Comparison of ENCODE assay signal across 8 cellular contexts in the genomic region with DNA sequence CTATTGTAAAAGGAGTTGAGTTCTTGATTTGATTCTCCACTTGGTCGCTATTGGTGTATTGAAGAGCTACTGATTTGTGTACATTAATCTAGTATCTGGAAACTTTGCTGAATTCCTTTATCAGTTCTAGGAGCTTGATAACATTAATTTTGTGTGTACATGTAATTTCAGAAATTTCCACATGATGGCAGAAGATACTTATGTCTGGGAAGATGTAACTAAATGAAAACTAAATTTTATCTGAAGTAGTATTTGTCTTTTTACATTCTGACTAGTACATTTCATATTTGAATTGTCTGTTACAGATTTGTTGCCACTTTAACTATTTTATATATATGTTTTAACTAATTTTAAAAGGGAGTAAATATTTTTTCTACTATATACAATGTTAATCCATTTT. TPM values are rescaled to one million over a fixed set of nuclear protein-coding genes. Genes with fewer than 3 reads are reported as not detected.
A peak's percentile ranks its signal among the peaks of the same experiment; 100 is the strongest.
DNase-seq lines count a peak whose midpoint lies in the region; ATAC-seq, FAIRE-seq and TF ChIP-seq lines count a peak whose summit lies in the region.

No MANE protein-coding gene starts in this region.

- no peak for TF ChIP-seq POLR2A in heart left ventricle (IDR thresholded peaks at IDR 0.05)

- H3K9me3 ChIP-seq in heart left ventricle (peaks cover 0 to 19% (median 8%) of the 10 kb centered on the region in 12 donors), parathyroid adenoma (ENCODE audit: control insufficient read depth, low read length) (no peaks in the 10 kb centered on the region)

- ATAC-seq in heart left ventricle (no peak), Right ventricle myocardium inferior (no peak), HG03460 (IDR thresholded peaks at IDR 0.05; ENCODE audit: unreplicated experiment) (no peak)

- no peak overlapping the region for H3K4me2 ChIP-seq in parathyroid adenoma (ENCODE audit: low read length)

- intact Hi-C loops in heart left ventricle (cut with DNase I) = no loop called here
- intact Hi-C loops in Right ventricle myocardium inferior (cut with DNase I) = no loop called here

- FAIRE-seq in colon (lab: Jason Lieb, UNC) = peak; percentile 43

- H3K9ac ChIP-seq in parathyroid adenoma = no peak overlapping the region

- POLR2A ChIA-PET in HEK293T (lab: Yijun Ruan, JAX) = no interaction called here

- H2AFZ ChIP-seq in parathyroid adenoma = no peak overlapping the region

- TF ChIP-seq CTCF in heart left ventricle (IDR thresholded peaks at IDR 0.05) (peak in 10 of 12 donors; percentile 19 to 50 (median 38)), parathyroid adenoma (IDR thresholded peaks at IDR 0.05) (peak; percentile 53)

- peaks cover 2% of the 10 kb centered on the region for H3K79me2 ChIP-seq in parathyroid adenoma

- H3K4me1 ChIP-seq in heart left ventricle = no peaks in the 10 kb centered on the region
- no peaks in the 10 kb centered on the region for H3K4me1 ChIP-seq in parathyroid adenoma

- CTCF ChIA-PET in HEK293T (lab: Yijun Ruan, JAX) = interaction anchor here (0.7 kb wide), 1 partner anchor 1170 kb away, joined by 3 read pairs; no protein-coding TSS in a partner anchor

- 68 to 80% (median 75%) methylated on average over 1 of the region's 1 CpG for WGBS in heart left ventricle, 4 donors

- H3K27ac ChIP-seq in heart left ventricle = no peak overlapping the region
- no peak overlapping the region for H3K27ac ChIP-seq in parathyroid adenoma

- H3K4me3 ChIP-seq in heart left ventricle (no peak overlapping the region), parathyroid adenoma (ENCODE audit: low read depth, low read length) (no peak overlapping the region)

- no peak for DNase-seq in heart left ventricle
- no peak for DNase-seq in Right ventricle myocardium inferior (ENCODE audit: missing footprints)
- peak; percentile 62 for DNase-seq in NCI-H2227 treated with DMSO at 0.1 percent for 48 hours (lab: John Stamatoyannopoulos, UW)
- DNase-seq in HEK293T (ENCODE audit: extremely low spot score) = no peak
- no peak for DNase-seq in occipital lobe (lab: John Stamatoyannopoulos, UW)

- H3K36me3 ChIP-seq in heart left ventricle (peaks cover 0 to 3% (median 0%) of the 10 kb centered on the region in 9 donors), parathyroid adenoma (ENCODE audit: control insufficient read depth, insufficient read depth, low read length) (no peaks in the 10 kb centered on the region)

- H3K27me3 ChIP-seq in heart left ventricle (no peaks in the 10 kb centered on the region), parathyroid adenoma (ENCODE audit: control insufficient read depth, insufficient read depth, low read length) (no peaks in the 10 kb centered on the region)

TF ChIP-seq in HEK293T, 16 proteins besides CTCF, POLR2A, EP300 and RAD21:
- TF ChIP-seq ZNF384 (IDR thresholded peaks at IDR 0.05) (no peak), FOXA1 (IDR thresholded peaks at IDR 0.05) (no peak)

RNA-seq across cellular contexts. Expression of a gene that starts 27.6 kb away (rescaled TPM):
- total RNA-seq in heart left ventricle = 10 to 100 TPM in 7 of 9 donors, 1 to 10 TPM in 2; 8.4 to 21.5 (median 18.0) TPM
- 10 to 100 TPM; 10.1 to 11.6 TPM for polyA plus RNA-seq in heart left ventricle
- 24.6 TPM for total RNA-seq in Right ventricle myocardium inferior
- 13.3 TPM for total RNA-seq in occipital lobe
